Comparison of ENCODE assay signal across 1 cellular context in the genomic region with DNA sequence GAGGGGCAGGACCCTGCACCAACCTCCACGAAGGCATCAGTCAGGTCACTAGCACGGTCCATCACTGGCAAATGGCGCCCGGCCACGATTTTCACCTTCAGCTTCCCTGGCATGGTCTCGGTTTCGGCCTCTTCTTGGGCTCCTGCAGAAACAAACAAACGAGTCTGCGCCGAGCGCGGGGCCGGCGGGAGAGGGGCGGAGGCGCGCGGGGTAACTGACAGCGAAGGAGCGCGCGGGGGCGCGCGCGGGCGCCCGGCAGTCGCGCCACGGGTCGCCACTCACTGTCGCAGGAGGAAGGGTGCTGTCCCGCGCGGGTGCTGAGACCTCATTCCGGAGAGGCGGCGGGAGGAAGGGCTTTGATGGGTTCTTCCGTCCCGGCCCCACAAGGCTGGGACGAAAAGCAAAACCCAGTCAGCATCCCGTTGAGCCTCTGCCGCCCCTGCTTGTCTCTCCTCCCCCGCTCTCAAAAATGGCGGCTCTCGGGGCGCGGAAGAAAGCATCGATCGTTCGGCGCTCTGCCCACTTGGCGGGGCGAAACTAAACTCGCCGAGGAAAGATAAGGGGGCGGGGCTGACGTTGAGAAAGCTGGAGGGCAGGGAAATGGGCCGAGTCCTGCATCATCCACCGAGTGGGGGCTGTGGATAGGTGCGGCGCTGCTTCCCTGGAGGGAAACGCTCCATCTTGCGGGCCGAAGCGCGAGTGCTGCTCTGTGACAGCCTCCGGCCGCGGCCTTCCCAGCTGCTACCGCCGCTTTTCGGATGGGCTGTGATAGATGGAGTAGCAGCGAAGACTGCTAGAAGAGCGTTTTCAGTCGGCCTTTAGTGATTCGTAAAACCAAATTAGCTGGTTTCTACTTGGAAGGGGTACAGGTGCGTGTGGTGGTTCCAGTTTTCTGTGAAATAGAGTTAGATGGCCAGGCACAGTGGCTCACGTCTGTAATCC.
TF ChIP-seq lines count a peak whose summit lies in the region.

Gene C2CD5 (minus strand): TSS at position 505 of the 942 bp plus-strand sequence. CDS start 392 bp downstream, at position 113.

TF ChIP-seq in H1, 55 proteins besides CTCF, POLR2A, EP300 and RAD21 (continued from another document):
- TF ChIP-seq USF2 (IDR thresholded peaks at IDR 0.05; ENCODE audit: low read length): no peak
